14 cellular contexts compared by ENCODE assay signal in the genomic region with DNA sequence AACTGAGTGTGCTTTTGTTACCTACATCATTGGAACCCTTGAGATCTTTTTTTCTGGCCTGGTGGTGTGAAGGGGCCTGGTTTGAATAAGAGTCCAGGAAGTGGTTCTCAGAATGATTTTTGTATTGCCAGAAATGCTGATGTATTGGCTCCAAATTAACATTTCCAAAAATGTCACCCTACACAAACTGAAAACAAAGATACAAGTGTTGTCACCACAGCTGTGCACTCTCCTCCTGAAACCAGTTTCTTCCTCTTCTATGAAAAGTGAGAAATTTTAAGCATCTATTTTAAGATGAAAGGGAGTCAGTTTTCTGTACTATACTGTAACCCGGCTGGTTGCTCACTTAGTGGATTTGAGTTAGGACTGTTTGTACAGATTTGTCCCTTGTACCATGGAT.
DNase-seq lines count a peak whose midpoint lies in the region; ATAC-seq, FAIRE-seq and TF ChIP-seq lines count a peak whose summit lies in the region.
"Had no signal": no experiment of that assay in that cellular context is flagged by ENCODE, and none has a peak within 500 bp of the region (broad histone marks: within the 10 kb centered on the region; RNA-seq: fewer than 3 reads in every experiment).

No MANE protein-coding gene starts in this region.

- H3K27me3 ChIP-seq in astrocyte (ENCODE audit: insufficient read depth, low read length), result no peaks in the 10 kb centered on the region
- no peaks in the 10 kb centered on the region for H3K27me3 ChIP-seq in tibial artery

- FAIRE-seq in astrocyte (lab: Jason Lieb, UNC), result no peak

- H3K4me1 Mint-ChIP-seq in astrocyte (ENCODE audit: low read depth, unreplicated experiment), result peaks cover 18% of the 10 kb centered on the region

- H3K9me3 ChIP-seq in astrocyte (ENCODE audit: insufficient read depth, low read depth, low read length), result no peaks in the 10 kb centered on the region
- no peaks in the 10 kb centered on the region for H3K9me3 ChIP-seq in tibial artery

- no peak overlapping the region for H3K9ac ChIP-seq in astrocyte (ENCODE audit: low read length)

- H3K4me3 ChIP-seq in astrocyte (ENCODE audit: insufficient read depth, low read depth, low read length) (no peak overlapping the region), tibial artery (no peak overlapping the region)

- H3K36me3 ChIP-seq in astrocyte (ENCODE audit: insufficient read depth, low read length) (no peaks in the 10 kb centered on the region), tibial artery (no peaks in the 10 kb centered on the region)

- TF ChIP-seq CTCF in astrocyte (IDR thresholded peaks at IDR 0.05; ENCODE audit: insufficient read depth, low read depth, low read length) (no peak), tibial artery (IDR thresholded peaks at IDR 0.05) (no peak)

- no peak overlapping the region for H2AFZ ChIP-seq in astrocyte (ENCODE audit: low read depth, low read length)

- H3K4me2 ChIP-seq in astrocyte (ENCODE audit: low read length), result no peak overlapping the region

- peaks cover 7% of the 10 kb centered on the region for H3K36me3 Mint-ChIP-seq in astrocyte (ENCODE audit: low read depth, unreplicated experiment)

- H3K27ac ChIP-seq in astrocyte (ENCODE audit: low read depth, low read length) (no peak overlapping the region), tibial artery (no peak overlapping the region)

- no peaks in the 10 kb centered on the region for H3K9me3 Mint-ChIP-seq in astrocyte (ENCODE audit: unreplicated experiment)
- H3K9me3 Mint-ChIP-seq: HFFc6 had no signal

- H3K79me2 ChIP-seq in astrocyte (ENCODE audit: insufficient read depth, low read length), result no peaks in the 10 kb centered on the region

- ATAC-seq in GM18861 (IDR thresholded peaks at IDR 0.05; ENCODE audit: unreplicated experiment), result peak; percentile 76
- peak; percentile 89 for ATAC-seq in GM21528 (IDR thresholded peaks at IDR 0.05; ENCODE audit: low FRiP score, unreplicated experiment)
- peak; percentile 86 for ATAC-seq in HG03097 (IDR thresholded peaks at IDR 0.05; ENCODE audit: low FRiP score, unreplicated experiment)
- ATAC-seq in HG03460 (IDR thresholded peaks at IDR 0.05; ENCODE audit: unreplicated experiment), result no peak

- peak overlapping the region; percentile 54 for H3K27ac Mint-ChIP-seq in astrocyte (ENCODE audit: unreplicated experiment)
- H3K27ac Mint-ChIP-seq: HFFc6 had no signal

- intact Hi-C loops in tibial artery (cut with DNase I; ENCODE audit: low total_unique reads), result no loop called here

- H4K20me1 ChIP-seq in astrocyte (ENCODE audit: insufficient read depth, low read length), result no peaks in the 10 kb centered on the region

- no peaks in the 10 kb centered on the region for H3K27me3 Mint-ChIP-seq in astrocyte (ENCODE audit: low read depth, unreplicated experiment)

- H3K4me3 Mint-ChIP-seq in astrocyte (ENCODE audit: unreplicated experiment), result no peak overlapping the region
- H3K4me3 Mint-ChIP-seq: HFFc6 had no signal

- DNase-seq in astrocyte (ENCODE audit: low read depth) (no peak), GM19238 (ENCODE audit: insufficient read length, low spot score) (no peak), OCI-M2 (lab: John Stamatoyannopoulos, UW; ENCODE audit: unreplicated experiment) (no peak), tibial artery (no peak)
- DNase-seq: activated effector memory CD4-positive, alpha-beta T cell treated with Interleukin-2 at 50 U/mL for 16 hours; DMS79; foreskin fibroblast; HFFc6; NCI-H1417 treated with DMSO at 0.1 percent for 48 hours; nucleus accumbens had no signal

- peaks cover 5% of the 10 kb centered on the region for H3K4me1 ChIP-seq in astrocyte (ENCODE audit: insufficient read depth, low read length)
- H3K4me1 ChIP-seq in tibial artery, result no peaks in the 10 kb centered on the region
